20 cellular contexts compared by ENCODE assay signal in the genomic region with DNA sequence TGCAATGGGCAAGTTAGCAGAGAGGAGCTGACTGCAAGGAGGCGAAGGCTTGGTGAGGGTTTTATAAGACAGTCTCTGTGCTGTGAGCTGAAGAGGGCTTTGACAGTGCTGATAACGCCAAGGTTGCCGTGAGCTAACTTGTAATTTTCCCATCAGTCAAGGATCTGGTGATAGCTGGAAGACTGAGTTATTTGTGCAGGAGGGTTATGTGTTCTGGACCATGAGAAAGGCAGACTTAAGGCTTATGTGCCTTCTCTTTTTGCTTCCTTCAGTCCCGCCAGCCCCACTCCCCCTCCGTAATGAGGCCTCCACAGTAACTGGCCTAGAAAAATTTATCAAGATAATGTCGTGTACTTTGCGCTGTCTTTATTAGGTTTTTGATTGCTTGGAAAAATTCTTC.
DNase-seq lines count a peak whose midpoint lies in the region; ATAC-seq and TF ChIP-seq lines count a peak whose summit lies in the region.
"Had no signal": no experiment of that assay in that cellular context is flagged by ENCODE, and none has a peak within 500 bp of the region (broad histone marks: within the 10 kb centered on the region; RNA-seq: fewer than 3 reads in every experiment).

No MANE protein-coding gene starts in this region.

- peaks cover 14% of the 10 kb centered on the region for H3K4me1 ChIP-seq in mesenchymal stem cell (ENCODE audit: control insufficient read depth, insufficient read depth, low read depth, low read length)
- H3K4me1 ChIP-seq in spleen, result peaks cover 15 to 89% (median 53%) of the 10 kb centered on the region in 6 donors
- H3K4me1 ChIP-seq: right lobe of liver had no signal

- H3K9me3 Mint-ChIP-seq in activated CD4-positive, alpha-beta T cell treated with anti-CD3 and anti-CD28 coated beads for 36 hours (ENCODE audit: low read depth), result no peaks in the 10 kb centered on the region
- H3K9me3 Mint-ChIP-seq: CD8-positive, alpha-beta memory T cell; nephron; type B pancreatic cell had no signal

- no peaks in the 10 kb centered on the region for H3K9me2 ChIP-seq in SU-DHL-6 (replicated peaks; ENCODE audit: insufficient read depth, low read length)

- H3K36me3 ChIP-seq in SU-DHL-6 (ENCODE audit: low read length) (no peaks in the 10 kb centered on the region), mesenchymal stem cell (ENCODE audit: control insufficient read depth in 1 of 2, insufficient read depth in 2 of 2, low read depth in 1 of 2, low read length in 2 of 2) (no peaks in the 10 kb centered on the region), spleen (peaks cover 0 to 4% (median 0%) of the 10 kb centered on the region in 6 donors)
- H3K36me3 ChIP-seq: ovary, right lobe of liver had no signal

- H3K4me1 Mint-ChIP-seq in activated CD4-positive, alpha-beta T cell treated with anti-CD3 and anti-CD28 coated beads for 36 hours, result peaks cover 31% of the 10 kb centered on the region

- no peaks in the 10 kb centered on the region for H3K79me1 ChIP-seq in mesenchymal stem cell (replicated peaks; ENCODE audit: low read length, poor library complexity, severe bottlenecking)

- no peak overlapping the region for H2BK5ac ChIP-seq in mesenchymal stem cell (ENCODE audit: low read depth, low read length, poor library complexity, severe bottlenecking)

- H3K79me2 ChIP-seq in SU-DHL-6 (ENCODE audit: insufficient read depth, low read length), result no peaks in the 10 kb centered on the region

- CTCF ChIA-PET in activated CD4-positive, alpha-beta T cell treated with anti-CD3 and anti-CD28 coated beads for 36 hours (lab: Charles Lee), result interaction anchor here (1.2 kb wide), 1 partner anchor 13 kb away, joined by 5 read pairs; no protein-coding TSS in a partner anchor

- no peak overlapping the region for H3K4me3 Mint-ChIP-seq in activated CD4-positive, alpha-beta T cell treated with anti-CD3 and anti-CD28 coated beads for 36 hours
- H3K4me3 Mint-ChIP-seq: activated naive CD8-positive, alpha-beta T cell treated with anti-CD3 and anti-CD28 coated beads, Interleukin-2, amount 10 ng/mL, durations not matched to agents 7 days and 5 days; activated T-helper 1 cell treated with anti-CD3 and anti-CD28 coated beads, Interleukin-12 subunit alpha, Interleukin-12 subunit beta, Interleukin-2, Interleukin-4 antibody, amounts not matched to agents 30 ng/mL and 10 ng/mL and 1 ng/mL, durations not matched to agents 14 hours and 24 hours and 36 hours; CD8-positive, alpha-beta memory T cell; nephron; T-helper 1 cell treated with Interleukin-12 subunit alpha and Interleukin-12 subunit beta and Interleukin-4 antibody, amounts not matched to agents 30 μg/mL and 1 μg/mL, for 36 hours; type B pancreatic cell had no signal

- no peaks in the 10 kb centered on the region for H3K27me3 ChIP-seq in SU-DHL-6 (ENCODE audit: low read length)
- peaks cover 11 to 21% of the 10 kb centered on the region in 2 experiments for H3K27me3 ChIP-seq in mesenchymal stem cell (ENCODE audit: control insufficient read depth in 1 of 2, insufficient read depth in 1 of 2, low read length in 2 of 2)
- no peaks in the 10 kb centered on the region for H3K27me3 ChIP-seq in spleen (replicated peaks in 1 of 7)
- H3K27me3 ChIP-seq: ovary, right lobe of liver had no signal

- TF ChIP-seq CTCF in SU-DHL-6 (IDR thresholded peaks at IDR 0.05; ENCODE audit: insufficient read depth, low read length, poor library complexity, severe bottlenecking), result no peak
- no peak for TF ChIP-seq CTCF in spleen (IDR thresholded peaks at IDR 0.05 in 8 of 11, conservative IDR thresholded peaks at IDR 0.05 in 3 of 11)

- peaks cover 7% of the 10 kb centered on the region for H3K36me3 Mint-ChIP-seq in activated CD4-positive, alpha-beta T cell treated with anti-CD3 and anti-CD28 coated beads for 36 hours (ENCODE audit: low read depth)
- H3K36me3 Mint-ChIP-seq: type B pancreatic cell had no signal

- no peak overlapping the region for H2BK120ac ChIP-seq in mesenchymal stem cell (ENCODE audit: low read depth, low read length)

- H3K9ac ChIP-seq in SU-DHL-6 (ENCODE audit: low read length) (no peak overlapping the region), mesenchymal stem cell (ENCODE audit: low read length) (no peak overlapping the region)

- no peaks in the 10 kb centered on the region for H4K20me1 ChIP-seq in SU-DHL-6 (ENCODE audit: low read depth, low read length)

- H2BK12ac ChIP-seq in mesenchymal stem cell (ENCODE audit: low read length in 2 of 2), result no peak overlapping the region

- no peak overlapping the region for H4K8ac ChIP-seq in mesenchymal stem cell (ENCODE audit: low read length)

- intact Hi-C loops in activated CD4-positive, alpha-beta T cell treated with anti-CD3 and anti-CD28 coated beads for 36 hours (cut with DNase I, micrococcal nuclease), result no loop called here
- intact Hi-C loops in spleen (cut with DNase I; ENCODE audit: low total_unique reads), result no loop called here

- H3F3A ChIP-seq in SU-DHL-6 (ENCODE audit: insufficient read depth), result peaks cover 24% of the 10 kb centered on the region

- H3K18ac ChIP-seq in mesenchymal stem cell (ENCODE audit: low read depth in 1 of 2, low read length in 2 of 2), result no peak overlapping the region

- H3K27me3 Mint-ChIP-seq in activated CD4-positive, alpha-beta T cell treated with anti-CD3 and anti-CD28 coated beads for 36 hours, result no peaks in the 10 kb centered on the region
- H3K27me3 Mint-ChIP-seq: activated naive CD8-positive, alpha-beta T cell treated with anti-CD3 and anti-CD28 coated beads, Interleukin-2, amount 10 ng/mL, durations not matched to agents 7 days and 5 days; CD8-positive, alpha-beta memory T cell had no signal

- H2BK15ac ChIP-seq in mesenchymal stem cell (ENCODE audit: low read depth, poor library complexity, severe bottlenecking), result no peak overlapping the region

- ATAC-seq in activated CD4-positive, alpha-beta T cell treated with anti-CD3 and anti-CD28 coated beads for 36 hours, result no peak
- no peak for ATAC-seq in GM18498 (IDR thresholded peaks at IDR 0.05; ENCODE audit: unreplicated experiment)
- ATAC-seq: left cardiac atrium, right lobe of liver had no signal

- no peak for DNase-seq in activated CD4-positive, alpha-beta T cell treated with anti-CD3 and anti-CD28 coated beads for 36 hours
- DNase-seq in activated CD4-positive, alpha-beta T cell treated with anti-CD3 and anti-CD28 coated beads, Interleukin-2, amount 50 U/mL, for 1 hour, result no peak
- DNase-seq in mesenchymal stem cell, result no peak
- peak; percentile 15 for DNase-seq in spleen
- no peak for DNase-seq in amygdala (lab: John Stamatoyannopoulos, UW)
- DNase-seq in SKM-1 treated with dmso at 0.1 percent for 144 hours (lab: John Stamatoyannopoulos, UW; ENCODE audit: unreplicated experiment), result no peak
- DNase-seq: 8988T; activated naive CD8-positive, alpha-beta T cell treated with anti-CD3 and anti-CD28 coated beads, Interleukin-2, amount 10 ng/mL, durations not matched to agents 7 days and 5 days; CD8-positive, alpha-beta memory T cell; left cardiac atrium; NCI-H1694; ovary had no signal

- H3K4me2 ChIP-seq in SU-DHL-6 (ENCODE audit: low read depth, low read length, poor library complexity, severe bottlenecking) (peak overlapping the region; percentile 64), mesenchymal stem cell (ENCODE audit: low read length, poor library complexity, severe bottlenecking) (no peak overlapping the region)

- 75% methylated on average over 3 of the region's 7 CpGs for WGBS in mesenchymal stem cell
- WGBS in spleen, 5 donors, result 89 to 97% (median 92%) methylated on average over 7 of the region's 7 CpGs

- H3K4ac ChIP-seq in mesenchymal stem cell (ENCODE audit: low read depth in 1 of 2, low read length in 2 of 2), result no peak overlapping the region

- no peak for TF ChIP-seq POLR2A in spleen (IDR thresholded peaks at IDR 0.05)

- H2AFZ ChIP-seq in SU-DHL-6 (ENCODE audit: low read depth, low read length, severe bottlenecking) (no peak overlapping the region), mesenchymal stem cell (ENCODE audit: low read depth, low read length) (no peak overlapping the region)

- H3K27ac ChIP-seq in SU-DHL-6 (ENCODE audit: low read depth, low read length), result peak overlapping the region; percentile 80
- no peak overlapping the region for H3K27ac ChIP-seq in mesenchymal stem cell (ENCODE audit: low read length, poor library complexity, severe bottlenecking)
- peak overlapping the region in 6 of 8 donors; percentile 46 to 78 (median 66) for H3K27ac ChIP-seq in spleen
- H3K27ac ChIP-seq: epithelial cell of prostate, ovary, right lobe of liver had no signal

- peak overlapping the region; percentile 42 for H3K27ac Mint-ChIP-seq in activated CD4-positive, alpha-beta T cell treated with anti-CD3 and anti-CD28 coated beads for 36 hours
- H3K27ac Mint-ChIP-seq: activated naive CD8-positive, alpha-beta T cell treated with anti-CD3 and anti-CD28 coated beads, Interleukin-2, amount 10 ng/mL, durations not matched to agents 7 days and 5 days; activated T-helper 1 cell treated with anti-CD3 and anti-CD28 coated beads, Interleukin-12 subunit alpha, Interleukin-12 subunit beta, Interleukin-2, Interleukin-4 antibody, amounts not matched to agents 30 ng/mL and 10 ng/mL and 1 ng/mL, durations not matched to agents 14 hours and 24 hours and 36 hours; nephron; T-helper 1 cell treated with Interleukin-12 subunit alpha and Interleukin-12 subunit beta and Interleukin-4 antibody, amounts not matched to agents 30 μg/mL and 1 μg/mL, for 36 hours; type B pancreatic cell had no signal

- no peak overlapping the region for H3K23ac ChIP-seq in mesenchymal stem cell (ENCODE audit: low read length in 2 of 2)

- H3K9me3 ChIP-seq in SU-DHL-6 (ENCODE audit: insufficient read depth, low read length) (no peaks in the 10 kb centered on the region), mesenchymal stem cell (ENCODE audit: control insufficient read depth, low read length) (no peaks in the 10 kb centered on the region), spleen (no peaks in the 10 kb centered on the region)
- H3K9me3 ChIP-seq: ovary, right lobe of liver had no signal

- H2AK5ac ChIP-seq in mesenchymal stem cell (ENCODE audit: low read length, severe bottlenecking), result peak overlapping the region; percentile 61

- POLR2A ChIA-PET in activated CD4-positive, alpha-beta T cell treated with anti-CD3 and anti-CD28 coated beads for 36 hours (lab: Charles Lee), result no interaction called here

- H4K91ac ChIP-seq in mesenchymal stem cell (ENCODE audit: low read length), result no peak overlapping the region

- no peak overlapping the region for H3K4me3 ChIP-seq in SU-DHL-6 (ENCODE audit: insufficient read depth, low read length, poor library complexity, severe bottlenecking)
- no peak overlapping the region for H3K4me3 ChIP-seq in mesenchymal stem cell (ENCODE audit: insufficient read depth in 1 of 2, low read depth in 1 of 2, low read length in 2 of 2)
- H3K4me3 ChIP-seq in spleen, result no peak overlapping the region
- H3K4me3 ChIP-seq: ovary, right lobe of liver had no signal

- H3K14ac ChIP-seq in mesenchymal stem cell (ENCODE audit: low read length in 2 of 2), result no peak overlapping the region
